In genomic region chr19:12139885-12140544, GRCh38 we compare ENCODE assay signal across 8 cellular contexts. TPM values are rescaled to one million over a fixed set of nuclear protein-coding genes. Genes with fewer than 3 reads are reported as not detected.
A peak's percentile ranks its signal among the peaks of the same experiment; 100 is the strongest.
DNase-seq lines count a peak whose midpoint lies in the region; ATAC-seq and TF ChIP-seq lines count a peak whose summit lies in the region.

ZNF20 (minus strand) TSS chr19:12140350; CDS start chr19:12140182, 168 bp downstream.

- POLR2A ChIA-PET in WTC11 (lab: Charles Lee) = interaction anchor here (0.5 to 2.5 kb wide), 25 partner anchors 11 to 733 kb away, joined by 3 to 17 read pairs (median 5); partner anchors contain the start of genes ZNF136, ZNF433, ZNF439 and ZNF442

- H3K36me3 Mint-ChIP-seq in WTC11 = peaks cover 33% of the 10 kb centered on the region

- TF ChIP-seq CTCF in WTC11 (IDR thresholded peaks at IDR 0.05) = no peak

- no peaks in the 10 kb centered on the region for H3K27me3 Mint-ChIP-seq in WTC11 (ENCODE audit: low read depth)

- DNase-seq in 8988T = peak; percentile 68
- DNase-seq in NCI-H2196 treated with DMSO at 0.1 percent for 48 hours (lab: John Stamatoyannopoulos, UW; ENCODE audit: unreplicated experiment) = peak; percentile 89
- DNase-seq in WTC11 (ENCODE audit: low spot score) = peak; percentile 99
- DNase-seq in caudate nucleus (lab: John Stamatoyannopoulos, UW) = peak; percentile 30 to 96 (median 87)
- peak; percentile 95 for DNase-seq in iris pigment epithelial cell (ENCODE audit: low read depth)
- DNase-seq in smooth muscle cell of the brain vasculature (ENCODE audit: low read depth, low spot score) = peak; percentile 85

- H3K4me3 Mint-ChIP-seq in WTC11 = peak within 1 kb of the TSS; percentile 94

- peaks cover 30% of the 10 kb centered on the region for H3K4me1 Mint-ChIP-seq in WTC11

- ATAC-seq in GM18861 (IDR thresholded peaks at IDR 0.05; ENCODE audit: unreplicated experiment) = peak; percentile 82
- peak; percentile 83 for ATAC-seq in HG03095 (IDR thresholded peaks at IDR 0.05; ENCODE audit: unreplicated experiment)
- peak; percentile 93 for ATAC-seq in WTC11

- H3K9me3 Mint-ChIP-seq in WTC11 = peaks cover 10% of the 10 kb centered on the region

- peak within 1 kb of the TSS; percentile 98 for H3K27ac Mint-ChIP-seq in WTC11

- H3K27ac ChIP-seq in caudate nucleus (ENCODE audit: low read depth, low read length) = peak within 1 kb of the TSS; percentile 49

- CTCF ChIA-PET in WTC11 (lab: Charles Lee) = interaction anchor here (0.5 to 2.5 kb wide), 35 partner anchors 9 to 342 kb away, joined by 3 to 84 read pairs (median 9); partner anchors contain the start of genes ZNF136, ZNF433, ZNF439 and ZNF442

TF ChIP-seq in WTC11, 78 proteins besides CTCF, POLR2A, EP300 and RAD21 (continues in another document):
- TF ChIP-seq NR3C1 (CRISPR knock-in tag; conservative IDR thresholded peaks at IDR 0.05; ENCODE audit: low read depth) (no peak), ZNF232 (CRISPR knock-in tag; IDR thresholded peaks at IDR 0.05) (peak; percentile 26; the same call in 1 of the 2 replicates), CDX4 (CRISPR knock-in tag; IDR thresholded peaks at IDR 0.05; ENCODE audit: borderline replicate concordance) (no peak), HMGXB4 (CRISPR knock-in tag; IDR thresholded peaks at IDR 0.05) (peak; percentile 65), TCF7 (CRISPR knock-in tag; IDR thresholded peaks at IDR 0.05; ENCODE audit: low read depth) (no peak), ARID4B (CRISPR knock-in tag; IDR thresholded peaks at IDR 0.05; ENCODE audit: borderline replicate concordance) (peak; percentile 70; the same call in 1 of the 2 replicates), ELF4 (CRISPR knock-in tag; IDR thresholded peaks at IDR 0.05; ENCODE audit: low read depth) (0 out of 2 replicates have a peak, but pooled peaks have one; percentile 13), KAT7 (CRISPR knock-in tag; IDR thresholded peaks at IDR 0.05; ENCODE audit: borderline replicate concordance) (no peak), ZNF671 (CRISPR knock-in tag; IDR thresholded peaks at IDR 0.05) (no peak), TEAD4 (CRISPR knock-in tag; IDR thresholded peaks at IDR 0.05) (no peak), ATF3 (CRISPR knock-in tag; conservative IDR thresholded peaks at IDR 0.05) (no peak), NFE2L1 (CRISPR knock-in tag; IDR thresholded peaks at IDR 0.05) (no peak), GRHL2 (CRISPR knock-in tag; IDR thresholded peaks at IDR 0.05; ENCODE audit: insufficient replicate concordance, severe bottlenecking) (no peak), PRDM15 (CRISPR knock-in tag; IDR thresholded peaks at IDR 0.05) (no peak), MXD4 (CRISPR knock-in tag; IDR thresholded peaks at IDR 0.05; ENCODE audit: borderline replicate concordance) (no peak), USF2 (CRISPR knock-in tag; IDR thresholded peaks at IDR 0.05) (no peak), JAZF1 (CRISPR knock-in tag; IDR thresholded peaks at IDR 0.05) (no peak), OVOL2 (CRISPR knock-in tag; IDR thresholded peaks at IDR 0.05; ENCODE audit: borderline replicate concordance) (no peak), GABPB1 (CRISPR knock-in tag; IDR thresholded peaks at IDR 0.05) (no peak)

RNA-seq across cellular contexts. Expression of gene ZNF20, which starts in this region (rescaled TPM):
- total RNA-seq in WTC11 (2021) = 5.0 to 9.1 TPM (median 7.8 TPM) in 3 replicates

Comparison
In these comparisons a context has a peak if more than half of its experiments do, and no peak if none do; other contexts are left out.
1. Peak in every context shown above with its lines: DNase-seq, ATAC-seq and H3K27ac ChIP-seq.